1 cellular context compared by ENCODE assay signal in genomic region chr12:31749024-31749704, GRCh38.
TF ChIP-seq lines count a peak whose summit lies in the region.

No MANE protein-coding gene starts in this region.

TF ChIP-seq in HepG2, 621 proteins besides CTCF, POLR2A, EP300 and RAD21 (continued from another document and continues in another):
- TF ChIP-seq ATF2 (CRISPR knock-in tag; IDR thresholded peaks at IDR 0.05): peak; percentile 96
- peak; percentile 86 for TF ChIP-seq MAFF (IDR thresholded peaks at IDR 0.05; ENCODE audit: low read depth, low read length)
- TF ChIP-seq ZNF20 (CRISPR knock-in tag; IDR thresholded peaks at IDR 0.05): no peak
- TF ChIP-seq ZSCAN31 (CRISPR knock-in tag; IDR thresholded peaks at IDR 0.05; ENCODE audit: low read depth): peak; percentile 42; the same call in 1 of the 2 replicates
- no peak for TF ChIP-seq ZNF598 (CRISPR knock-in tag; IDR thresholded peaks at IDR 0.05; ENCODE audit: borderline replicate concordance)
- peak; percentile 98 for TF ChIP-seq TBX2 (CRISPR knock-in tag; IDR thresholded peaks at IDR 0.05; ENCODE audit: borderline replicate concordance)
- TF ChIP-seq SMC3 (IDR thresholded peaks at IDR 0.05; ENCODE audit: low read length): no peak; the same call in 1 of the 2 replicates
- no peak for TF ChIP-seq ZNF18 (CRISPR knock-in tag; IDR thresholded peaks at IDR 0.05; ENCODE audit: insufficient replicate concordance)
- peak; percentile 89; the same call in 1 of the 2 replicates for TF ChIP-seq HMG20B (CRISPR knock-in tag; conservative IDR thresholded peaks at IDR 0.05)
- peak; percentile 95 for TF ChIP-seq ZBTB20 (CRISPR knock-in tag; IDR thresholded peaks at IDR 0.05; ENCODE audit: borderline replicate concordance, low read depth)
- no peak for TF ChIP-seq ZNF646 (CRISPR knock-in tag; IDR thresholded peaks at IDR 0.05)
- 0 out of 2 replicates have a peak, but pooled peaks have one; percentile 31 for TF ChIP-seq SP4 (CRISPR knock-in tag; IDR thresholded peaks at IDR 0.05)
- TF ChIP-seq REST (IDR thresholded peaks at IDR 0.05; ENCODE audit: borderline replicate concordance in 1 of 2, low read depth in 1 of 2, low read length in 2 of 2): peak in 1 of 2 experiments; percentile 14; a peak in 1 of 4 replicates
- no peak for TF ChIP-seq IKZF1 (IDR thresholded peaks at IDR 0.05)
- TF ChIP-seq FOXK2 (IDR thresholded peaks at IDR 0.05): peak; percentile 86
- TF ChIP-seq KDM5A (IDR thresholded peaks at IDR 0.05; ENCODE audit: borderline replicate concordance, low read length): no peak
- peak; percentile 70; the same call in 1 of the 2 replicates for TF ChIP-seq ARID2 (CRISPR knock-in tag; IDR thresholded peaks at IDR 0.05; ENCODE audit: borderline replicate concordance)
- no peak for TF ChIP-seq BRD4 (CRISPR knock-in tag; IDR thresholded peaks at IDR 0.05)
- TF ChIP-seq DBP (CRISPR knock-in tag; IDR thresholded peaks at IDR 0.05; ENCODE audit: not compliant biosample characterization): peak; percentile 76
- TF ChIP-seq ZNF883 (CRISPR knock-in tag; IDR thresholded peaks at IDR 0.05; ENCODE audit: not compliant biosample characterization): no peak
- TF ChIP-seq MYNN (CRISPR knock-in tag; IDR thresholded peaks at IDR 0.05; ENCODE audit: low read depth): no peak
- peak; percentile 96 for TF ChIP-seq ZSCAN9 (CRISPR knock-in tag; IDR thresholded peaks at IDR 0.05; ENCODE audit: borderline replicate concordance)
- TF ChIP-seq TP53 (CRISPR knock-in tag; conservative IDR thresholded peaks at IDR 0.05): peak; percentile 62; the same call in 1 of the 2 replicates
- peak; percentile 82 for TF ChIP-seq CBFB (CRISPR knock-in tag; IDR thresholded peaks at IDR 0.05)
- no peak for TF ChIP-seq ZNF724P (CRISPR knock-in tag; IDR thresholded peaks at IDR 0.05; ENCODE audit: borderline replicate concordance)
- no peak for TF ChIP-seq HIC2 (CRISPR knock-in tag; IDR thresholded peaks at IDR 0.05; ENCODE audit: low read depth)
- peak; percentile 93 for TF ChIP-seq ZSCAN25 (CRISPR knock-in tag; IDR thresholded peaks at IDR 0.05)
- peak; percentile 82; the same call in 1 of the 2 replicates for TF ChIP-seq ZNF44 (CRISPR knock-in tag; IDR thresholded peaks at IDR 0.05)
- peak; percentile 90; the same call in 1 of the 2 replicates for TF ChIP-seq GATA4 (IDR thresholded peaks at IDR 0.05; ENCODE audit: borderline replicate concordance, low read depth)
- no peak for TF ChIP-seq SRSF1 (optimal IDR thresholded peaks at IDR 0.05; ENCODE audit: low read depth, low read length)
- TF ChIP-seq ZNF142 (CRISPR knock-in tag; IDR thresholded peaks at IDR 0.05): no peak
- no peak for TF ChIP-seq ZNF33B (CRISPR knock-in tag; IDR thresholded peaks at IDR 0.05)
- TF ChIP-seq JARID2 (CRISPR knock-in tag; IDR thresholded peaks at IDR 0.05; ENCODE audit: insufficient replicate concordance): no peak
